ENCODE assay signal across 22 cellular contexts in the genomic region with DNA sequence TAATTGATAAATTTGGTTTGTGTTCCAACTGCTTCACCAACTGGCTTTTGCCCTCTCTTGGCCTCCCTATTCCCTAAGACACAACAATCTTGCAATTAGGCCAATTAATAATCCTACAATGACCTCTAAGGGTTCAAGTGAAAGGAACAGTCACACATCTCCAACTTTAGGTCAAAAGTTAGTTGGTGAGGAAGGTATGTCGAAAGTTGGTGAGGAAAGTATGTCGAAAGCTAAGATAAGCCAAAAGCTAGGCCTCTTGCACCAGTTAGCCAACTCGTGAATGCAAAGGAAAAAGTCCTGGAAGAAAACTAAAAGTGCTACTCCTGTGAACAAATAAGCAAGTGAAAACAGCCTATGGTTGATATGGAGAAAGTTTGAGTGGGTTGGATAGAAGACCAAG.
"Had no signal": no experiment of that assay in that cellular context is flagged by ENCODE, and none has a peak within 500 bp of the region (broad histone marks: within the 10 kb centered on the region; RNA-seq: fewer than 3 reads in every experiment).

No MANE protein-coding gene starts in this region.

- H3K27me3 ChIP-seq: ascending aorta, body of pancreas had no signal

- H3K36me3 ChIP-seq: ascending aorta had no signal

- H3K4me3 Mint-ChIP-seq: activated CD8-positive, alpha-beta T cell treated with anti-CD3 and anti-CD28 coated beads, Interleukin-2, amount 10 ng/mL, durations not matched to agents 7 days and 5 days; activated naive CD4-positive, alpha-beta T cell treated with anti-CD3 and anti-CD28 coated beads, Interleukin-2, amount 50 U/mL, for 24 hours; central memory CD8-positive, alpha-beta T cell; WTC11 had no signal

- H3K9me3 Mint-ChIP-seq: central memory CD8-positive, alpha-beta T cell had no signal

- ATAC-seq: activated CD8-positive, alpha-beta T cell treated with anti-CD3 and anti-CD28 coated beads, Interleukin-2, amount 10 ng/mL, durations not matched to agents 7 days and 5 days; body of pancreas; PC-3 had no signal

- H3K9me3 ChIP-seq: ascending aorta, body of pancreas had no signal

- H3K27ac ChIP-seq: body of pancreas had no signal

- H3K36me3 Mint-ChIP-seq: activated naive CD4-positive, alpha-beta T cell treated with anti-CD3 and anti-CD28 coated beads, Interleukin-2, amount 50 U/mL, for 24 hours had no signal

- H3K4me1 Mint-ChIP-seq: activated naive CD4-positive, alpha-beta T cell treated with anti-CD3 and anti-CD28 coated beads, Interleukin-2, amount 50 U/mL, for 24 hours; central memory CD8-positive, alpha-beta T cell had no signal

- DNase-seq: activated CD4-positive, alpha-beta T cell treated with anti-CD3 and anti-CD28 coated beads for 48 hours; activated CD4-positive, alpha-beta T cell treated with anti-CD3 and anti-CD28 coated beads, Interleukin-2, amount 50 U/mL, for 4 hours; activated CD4-positive, CD25-positive, alpha-beta regulatory T cell treated with anti-CD3 and anti-CD28 coated beads, Interleukin-2, amount 50 U/mL, for 72 hours; activated CD8-positive, alpha-beta memory T cell treated with anti-CD3 and anti-CD28 coated beads, Interleukin-2, amount 50 U/mL, for 48 hours; activated CD8-positive, alpha-beta T cell treated with anti-CD3 and anti-CD28 coated beads, Interleukin-2, amount 10 ng/mL, durations not matched to agents 7 days and 5 days; activated T-cell treated with anti-CD3 and anti-CD28 coated beads, Interleukin-2, amount 50 U/mL, for 1 hour; amniotic stem cell; body of pancreas; Kasumi-1; KBM-7; NCI-H1105 treated with DMSO at 0.1 percent for 48 hours; NCI-H1436 treated with DMSO at 0.1 percent for 48 hours; NCI-H187; NCI-H2081; NCI-H510A treated with DMSO at 0.1 percent for 48 hours; PC-3; SHP77; SW 1271 had no signal

- H3K4me3 ChIP-seq: ascending aorta, body of pancreas had no signal

- H3K27ac Mint-ChIP-seq: activated CD8-positive, alpha-beta T cell treated with anti-CD3 and anti-CD28 coated beads, Interleukin-2, amount 10 ng/mL, durations not matched to agents 7 days and 5 days; activated naive CD4-positive, alpha-beta T cell treated with anti-CD3 and anti-CD28 coated beads, Interleukin-2, amount 50 U/mL, for 24 hours had no signal

- H3K27me3 Mint-ChIP-seq: central memory CD8-positive, alpha-beta T cell had no signal
